Comparison of ENCODE assay signal across 19 cellular contexts in the genomic region with DNA sequence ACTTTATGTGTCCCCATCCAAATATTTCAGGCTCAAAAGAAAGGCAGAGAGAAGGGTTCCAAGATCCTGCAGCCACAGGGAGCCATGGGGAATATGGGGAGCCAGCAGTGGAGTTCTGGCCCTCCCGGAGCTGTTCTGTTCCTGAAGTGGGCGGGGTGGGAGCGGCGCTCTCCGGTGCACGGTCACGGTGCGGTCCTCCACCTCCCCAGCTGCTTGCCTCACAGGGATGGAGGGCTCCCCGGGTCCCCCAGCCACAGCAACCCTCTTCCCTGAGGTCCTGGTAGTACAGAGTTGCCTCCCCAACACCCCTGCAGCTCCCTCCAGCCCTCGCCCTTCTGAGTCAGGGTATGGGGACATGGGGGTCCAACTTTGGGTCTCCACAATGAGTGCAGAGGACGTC. TPM values are rescaled to one million over a fixed set of nuclear protein-coding genes. Genes with fewer than 3 reads are reported as not detected.
DNase-seq lines count a peak whose midpoint lies in the region; ATAC-seq and TF ChIP-seq lines count a peak whose summit lies in the region.
"Had no signal": no experiment of that assay in that cellular context is flagged by ENCODE, and none has a peak within 500 bp of the region (broad histone marks: within the 10 kb centered on the region; RNA-seq: fewer than 3 reads in every experiment).

No MANE protein-coding gene starts in this region.

- H3K36me3 ChIP-seq in hepatocyte (replicated peaks; ENCODE audit: insufficient read depth, low read depth), result no peaks in the 10 kb centered on the region

- no peaks in the 10 kb centered on the region for H4K20me1 ChIP-seq in hepatocyte (ENCODE audit: insufficient read depth, poor library complexity, severe bottlenecking)

- TF ChIP-seq CTCF in hepatocyte (IDR thresholded peaks at IDR 0.05; ENCODE audit: poor library complexity), result no peak

- no peak overlapping the region for H3K4me2 ChIP-seq in hepatocyte

- H3K79me2 ChIP-seq in hepatocyte, result no peaks in the 10 kb centered on the region

- ATAC-seq in Right ventricle myocardium superior (ENCODE audit: poor library complexity) (peak; percentile 41), sciatic nerve (peak; percentile 58), HG03196 (IDR thresholded peaks at IDR 0.05; ENCODE audit: unreplicated experiment) (no peak)
- ATAC-seq: PC-3 had no signal

- no peak overlapping the region for H3K4me3 ChIP-seq in hepatocyte

- H3K9me3 ChIP-seq in hepatocyte (ENCODE audit: low read depth), result no peaks in the 10 kb centered on the region

- WGBS in hepatocyte (ENCODE audit: low lambda C conversion rate, missing lambda C conversion rate), result 85% methylated on average over 11 of the region's 11 CpGs

- H3K9me2 ChIP-seq in hepatocyte (replicated peaks; ENCODE audit: insufficient read depth), result no peaks in the 10 kb centered on the region

- H3K4me1 ChIP-seq in hepatocyte (ENCODE audit: insufficient read depth), result peaks cover 6% of the 10 kb centered on the region

- no peak overlapping the region for H2AFZ ChIP-seq in hepatocyte

- H3K27ac ChIP-seq in hepatocyte, result peak overlapping the region; percentile 51
- H3K27ac ChIP-seq: C4-2B had no signal

- no peaks in the 10 kb centered on the region for H3K27me3 ChIP-seq in hepatocyte

- peak; percentile 41 for DNase-seq in Right ventricle myocardium superior
- DNase-seq in cardiac septum (ENCODE audit: low spot score), result no peak
- no peak for DNase-seq in hepatocyte (ENCODE audit: low spot score)
- no peak for DNase-seq in sciatic nerve (ENCODE audit: low spot score)
- no peak for DNase-seq in activated CD4-positive, alpha-beta T cell treated with anti-CD3 and anti-CD28 coated beads for 48 hours
- no peak for DNase-seq in Ammon's horn (ENCODE audit: low spot score)
- no peak for DNase-seq in UCSD-AML1 (lab: John Stamatoyannopoulos, UW; ENCODE audit: unreplicated experiment)
- DNase-seq: DMS153, H7, KG1, NCI-H1092 treated with DMSO at 0.1 percent for 48 hours, NCI-H1694, NCI-H2107, NCI-H345, NCI-H69, SHP77 had no signal

- intact Hi-C loops in Right ventricle myocardium superior (cut with DNase I) (no loop called here), cardiac septum (cut with DNase I) (no loop called here), sciatic nerve (cut with DNase I) (no loop called here)

RNA-seq across cellular contexts. Expression of gene SNED1, which starts 26.2 kb away (rescaled TPM):
- total RNA-seq in Right ventricle myocardium superior, result 8.0 TPM
- total RNA-seq in cardiac septum, result 9.7 TPM
- 3.5 and 6.5 TPM in 2 replicates for total RNA-seq in hepatocyte
- 3.7 and 4.6 TPM in 2 replicates for polyA plus RNA-seq in hepatocyte
- 148 TPM for total RNA-seq in sciatic nerve

Comparison
In these comparisons a context has a peak if more than half of its experiments do, and no peak if none do; other contexts are left out.
1. RNA of gene SNED1, which starts 26.2 kb away (total RNA-seq): 148 TPM in sciatic nerve (single experiment); 9.7 TPM in cardiac septum (single experiment), 8.0 TPM in Right ventricle myocardium superior (single experiment) and 3.5 to 6.5 TPM in hepatocyte; every median in the first group is over 10 times any median in the second.